Comparison of ENCODE assay signal across 23 cellular contexts in the genomic region with DNA sequence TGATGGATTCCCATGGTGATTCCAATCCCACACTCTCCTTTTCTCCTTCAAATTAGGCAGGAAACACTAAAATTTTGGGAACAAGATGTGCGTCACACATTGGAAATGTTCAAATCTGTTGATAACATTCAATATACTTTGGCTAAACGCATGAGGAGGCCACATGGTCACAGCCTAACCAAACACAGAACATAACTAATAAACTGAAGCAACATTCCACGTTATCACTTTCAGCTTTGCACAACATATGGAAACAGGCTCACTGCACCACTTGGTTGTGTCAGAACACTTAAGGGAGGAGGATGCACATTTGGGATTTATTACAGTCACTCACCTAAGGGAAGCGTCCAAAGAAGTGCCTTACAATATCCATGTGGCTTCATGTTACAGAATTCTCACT. TPM values are rescaled to one million over a fixed set of nuclear protein-coding genes. Genes with fewer than 3 reads are reported as not detected.
DNase-seq lines count a peak whose midpoint lies in the region; ATAC-seq and TF ChIP-seq lines count a peak whose summit lies in the region.
"Had no signal": no experiment of that assay in that cellular context is flagged by ENCODE, and none has a peak within 500 bp of the region (broad histone marks: within the 10 kb centered on the region; RNA-seq: fewer than 3 reads in every experiment).

No MANE protein-coding gene starts in this region.

- H4K20me1 ChIP-seq in GM23248 (ENCODE audit: insufficient read depth) (peaks cover 27% of the 10 kb centered on the region), hepatocyte (ENCODE audit: insufficient read depth, poor library complexity, severe bottlenecking) (peaks cover 15% of the 10 kb centered on the region)

- peaks cover 36% of the 10 kb centered on the region for H3K36me3 Mint-ChIP-seq in type B pancreatic cell
- H3K36me3 Mint-ChIP-seq: natural killer cell had no signal

- ATAC-seq in HG03457 (IDR thresholded peaks at IDR 0.05; ENCODE audit: unreplicated experiment) = no peak
- ATAC-seq: activated CD4-positive, CD25-positive, alpha-beta regulatory T cell treated with anti-CD3 and anti-CD28 coated beads, Interleukin-2, amount 50 U/mL, for 24 hours; heart right ventricle; left lobe of liver; natural killer cell; right lobe of liver; Right ventricle myocardium inferior had no signal

- DNase-seq in GM23248 (no peak), hepatocyte (ENCODE audit: low spot score) (no peak), type B pancreatic cell (ENCODE audit: extremely low spot score, unreplicated experiment) (no peak), NCI-H748 (lab: John Stamatoyannopoulos, UW; ENCODE audit: unreplicated experiment) (no peak), NOMO-1 treated with DMSO at 0.1 percent for 48 hours (lab: John Stamatoyannopoulos, UW; ENCODE audit: unreplicated experiment) (no peak)
- DNase-seq: activated naive CD4-positive, alpha-beta T cell; activated T-cell treated with anti-CD3 and anti-CD28 coated beads, Interleukin-2, amount 50 U/mL, for 24 hours; EL; HCEC 1CT; heart right ventricle; natural killer cell; NCI-H1694 treated with DMSO at 0.1 percent for 48 hours; NCI-H69; right lobe of liver; SW 1271; uterus had no signal

- WGBS in GM23248 (ENCODE audit: low coverage in 1 of 2, low lambda C conversion rate in 2 of 2, missing lambda C conversion rate in 2 of 2), 2 experiments = 96 to 97% methylated on average over 4 of the region's 4 CpGs
- 68% methylated on average over 4 of the region's 4 CpGs for WGBS in hepatocyte (ENCODE audit: low lambda C conversion rate, missing lambda C conversion rate)

- H3K4me3 ChIP-seq in GM23248 (peak overlapping the region; percentile 25), hepatocyte (no peak overlapping the region)
- H3K4me3 ChIP-seq: right lobe of liver, uterus had no signal

- H3K27ac ChIP-seq in GM23248 = peak overlapping the region; percentile 25
- H3K27ac ChIP-seq in VCaP = peak overlapping the region; percentile 99
- H3K27ac ChIP-seq in hepatocyte = peak overlapping the region; percentile 15
- H3K27ac ChIP-seq: parathyroid adenoma, right lobe of liver, uterus had no signal

- peaks cover 45% of the 10 kb centered on the region for H3F3A ChIP-seq in GM23248 (ENCODE audit: insufficient read depth)

- H2AFZ ChIP-seq in GM23248 (no peak overlapping the region), hepatocyte (no peak overlapping the region)
- H2AFZ ChIP-seq: parathyroid adenoma had no signal

- H3K4me2 ChIP-seq in GM23248 (ENCODE audit: unreplicated experiment) (peak overlapping the region; percentile 76), hepatocyte (peak overlapping the region; percentile 83)

- H3K4me3 Mint-ChIP-seq in type B pancreatic cell = peak overlapping the region; percentile 56
- H3K4me3 Mint-ChIP-seq: activated T-cell treated with anti-CD3 and anti-CD28 coated beads, Interleukin-2, amount 50 U/mL, for 24 hours; mesothelial cell of epicardium; natural killer cell had no signal

- H3K9me3 ChIP-seq in GM23248 (ENCODE audit: low read depth) (no peaks in the 10 kb centered on the region), hepatocyte (ENCODE audit: low read depth) (no peaks in the 10 kb centered on the region)
- H3K9me3 ChIP-seq: heart right ventricle, right lobe of liver, uterus had no signal

- peak overlapping the region; percentile 20 for H3K27ac Mint-ChIP-seq in type B pancreatic cell
- H3K27ac Mint-ChIP-seq: activated T-cell treated with anti-CD3 and anti-CD28 coated beads, Interleukin-2, amount 50 U/mL, for 24 hours; mesothelial cell of epicardium; natural killer cell had no signal

- H3K27me3 Mint-ChIP-seq in type B pancreatic cell = no peaks in the 10 kb centered on the region

- no peak overlapping the region for H3K9ac ChIP-seq in GM23248
- H3K9ac ChIP-seq: parathyroid adenoma had no signal

- peaks cover 48% of the 10 kb centered on the region for H3K36me3 ChIP-seq in GM23248 (ENCODE audit: low read depth)
- no peaks in the 10 kb centered on the region for H3K36me3 ChIP-seq in hepatocyte (replicated peaks; ENCODE audit: insufficient read depth, low read depth)
- H3K36me3 ChIP-seq: right lobe of liver, uterus had no signal

- H3K9me2 ChIP-seq in GM23248 (ENCODE audit: insufficient read depth) = no peaks in the 10 kb centered on the region
- no peaks in the 10 kb centered on the region for H3K9me2 ChIP-seq in hepatocyte (replicated peaks; ENCODE audit: insufficient read depth)

- in situ Hi-C loops in GM23248 (cut with MboI) = no loop called here

- peaks cover 96% of the 10 kb centered on the region for H3K79me2 ChIP-seq in GM23248 (ENCODE audit: insufficient read depth)
- peaks cover 83% of the 10 kb centered on the region for H3K79me2 ChIP-seq in hepatocyte

- H3K27me3 ChIP-seq in GM23248 (replicated peaks; ENCODE audit: insufficient read depth) = no peaks in the 10 kb centered on the region
- no peaks in the 10 kb centered on the region for H3K27me3 ChIP-seq in hepatocyte
- H3K27me3 ChIP-seq: right lobe of liver, uterus had no signal

- peaks cover 21% of the 10 kb centered on the region for H3K9me3 Mint-ChIP-seq in type B pancreatic cell
- H3K9me3 Mint-ChIP-seq: activated T-cell treated with anti-CD3 and anti-CD28 coated beads, Interleukin-2, amount 50 U/mL, for 24 hours; mesothelial cell of epicardium; natural killer cell had no signal

- H3K4me1 Mint-ChIP-seq in type B pancreatic cell (ENCODE audit: unreplicated experiment) = peaks cover 35% of the 10 kb centered on the region

- no peak for TF ChIP-seq CTCF in VCaP (conservative IDR thresholded peaks at IDR 0.05)
- TF ChIP-seq CTCF in hepatocyte (IDR thresholded peaks at IDR 0.05; ENCODE audit: poor library complexity) = no peak
- TF ChIP-seq CTCF in type B pancreatic cell (conservative IDR thresholded peaks at IDR 0.05) = no peak

- peaks cover 37% of the 10 kb centered on the region for H3K4me1 ChIP-seq in GM23248 (ENCODE audit: insufficient read depth)
- peaks cover 19% of the 10 kb centered on the region for H3K4me1 ChIP-seq in hepatocyte (ENCODE audit: insufficient read depth)
- H3K4me1 ChIP-seq: parathyroid adenoma had no signal

RNA-seq across cellular contexts. Expression of gene SH3RF1, which starts 4.7 kb away (rescaled TPM):
- 24.9 and 28.3 TPM in 2 replicates for total RNA-seq in GM23248 (2014; rRNA removed; shearing (Covaris generic))
- polyA plus RNA-seq in GM23248 (2016; fragmentation: Nextera tagmentation; extraction: Ambion mirVana) (53.8 and 55.5 TPM in 2 replicates), hepatocyte (12.5 and 16.4 TPM in 2 replicates)
- total RNA-seq in hepatocyte (13.9 and 15.5 TPM in 2 replicates), type B pancreatic cell (ENCODE audit: low replicate concordance) (18.8 and 21.6 TPM in 2 replicates)

Comparison
In these comparisons a context has a peak if more than half of its experiments do, and no peak if none do; other contexts are left out.
1. H3K27ac ChIP-seq: peak in every context shown above with its lines; median percentile 99 in VCaP; 25 in GM23248; 15 in hepatocyte.